17 cellular contexts compared by ENCODE assay signal in genomic region chr14:101078892-101079221, GRCh38.
DNase-seq lines count a peak whose midpoint lies in the region; ATAC-seq, FAIRE-seq and TF ChIP-seq lines count a peak whose summit lies in the region.
"Had no signal": no experiment of that assay in that cellular context is flagged by ENCODE, and none has a peak within 500 bp of the region (broad histone marks: within the 10 kb centered on the region; RNA-seq: fewer than 3 reads in every experiment).

No MANE protein-coding gene starts in this region.

- H3K56ac ChIP-seq in H1 (replicated peaks; ENCODE audit: insufficient read length, low read depth, low read length) = no peak overlapping the region

- FAIRE-seq in H1 (lab: Jason Lieb, UNC) = no peak
- FAIRE-seq: HepG2 had no signal

- TF ChIP-seq RAD21 in H1 (IDR thresholded peaks at IDR 0.05 in 1 of 2, conservative IDR thresholded peaks at IDR 0.05 in 1 of 2; ENCODE audit: low read depth in 2 of 2, low read length in 2 of 2) = no peak

- peak overlapping the region; percentile 84; the same call in 1 of the 2 replicates for H2BK12ac ChIP-seq in H1 (ENCODE audit: low read depth, low read length)

- H3K4me3 ChIP-seq in DND-41 (ENCODE audit: low read depth in 1 of 2, low read length in 2 of 2) (no peak overlapping the region), H1 (ENCODE audit: extremely low read depth in 1 of 4, insufficient read depth in 2 of 4, low read depth in 3 of 4, low read length in 4 of 4) (no peak overlapping the region)
- H3K4me3 ChIP-seq: MG63 had no signal

- H3K9ac ChIP-seq in DND-41 (ENCODE audit: low read depth, low read length) (no peak overlapping the region), H1 (replicated peaks in 1 of 4; ENCODE audit: extremely low read depth in 1 of 4, low read depth in 3 of 4, low read length in 3 of 4) (no peak overlapping the region)

- no peak overlapping the region for H2BK20ac ChIP-seq in H1 (ENCODE audit: low read length)

- H3K27ac ChIP-seq in DND-41 (ENCODE audit: low read length) (no peak overlapping the region), H1 (ENCODE audit: low read depth, low read length) (no peak overlapping the region)

- no peaks in the 10 kb centered on the region for H3K36me3 ChIP-seq in DND-41 (ENCODE audit: insufficient read depth, low read length)
- no peaks in the 10 kb centered on the region for H3K36me3 ChIP-seq in H1 (ENCODE audit: control insufficient read depth in 2 of 4, insufficient read depth in 4 of 4, low read length in 3 of 4)
- H3K36me3 ChIP-seq: MG63 had no signal

- no peak overlapping the region for H4K5ac ChIP-seq in H1 (ENCODE audit: insufficient read length, low read depth, low read length)

- peak; percentile 40 for DNase-seq in activated CD8-positive, alpha-beta memory T cell treated with anti-CD3 and anti-CD28 coated beads for 24 hours
- DNase-seq in activated CD8-positive, alpha-beta memory T cell treated with anti-CD3 and anti-CD28 coated beads, Interleukin-2, amount 50 U/mL, for 48 hours = no peak
- DNase-seq in DND-41 = peak; percentile 14
- no peak for DNase-seq in H1 (ENCODE audit: low read depth in 1 of 2, low spot score in 2 of 2)
- peak; percentile 2 for DNase-seq in stimulated activated CD8-positive, alpha-beta memory T cell treated with anti-CD3 and anti-CD28 coated beads, Interleukin-4, amount 100 ng/mL, for 48 hours
- no peak for DNase-seq in NCI-H1694 treated with DMSO at 0.1 percent for 48 hours (lab: John Stamatoyannopoulos, UW)
- no peak for DNase-seq in cerebellum (ENCODE audit: low spot score)
- DNase-seq: CD4-positive, alpha-beta memory T cell; HFFc6; MG63; NCI-H1105 treated with DMSO at 0.1 percent for 48 hours; NCI-H2029 treated with DMSO at 0.1 percent for 48 hours; NCI-H2227 treated with DMSO at 0.1 percent for 48 hours; NCI-H526 treated with DMSO at 0.1 percent for 48 hours had no signal

- no peak overlapping the region for H3K4ac ChIP-seq in H1 (replicated peaks; ENCODE audit: insufficient read length, low read depth, low read length)

- H3K4me1 ChIP-seq in DND-41 (ENCODE audit: insufficient read depth, low read length) = no peaks in the 10 kb centered on the region; the same call in 1 of the 2 replicates
- H3K4me1 ChIP-seq in H1 (replicated peaks in 1 of 4; ENCODE audit: control insufficient read depth in 3 of 4, insufficient read depth in 4 of 4, low read length in 3 of 4) = peaks cover 5 to 14% (median 12%) of the 10 kb centered on the region in 4 experiments

- no peak overlapping the region for H2BK15ac ChIP-seq in H1 (ENCODE audit: low read length)

- TF ChIP-seq CTCF in DND-41 (IDR thresholded peaks at IDR 0.05; ENCODE audit: borderline replicate concordance, extremely low read depth, low read length, poor library complexity, severe bottlenecking) (no peak), H1 (IDR thresholded peaks at IDR 0.05; ENCODE audit: control extremely low read depth in 1 of 3, insufficient read depth in 1 of 3, low read depth in 1 of 3, low read length in 3 of 3) (no peak)

- POLR2A ChIA-PET in H1 (lab: Charles Lee; ENCODE audit: partially characterized antibody) = no interaction called here

- H3K23me2 ChIP-seq in H1 (ENCODE audit: low read depth, low read length) = peaks cover 5% of the 10 kb centered on the region; the same call in 1 of the 2 replicates

- no peak overlapping the region for H2AK5ac ChIP-seq in H1 (ENCODE audit: low read depth, low read length)

- no peaks in the 10 kb centered on the region for H3K79me1 ChIP-seq in H1 (ENCODE audit: low read depth, low read length)

- TF ChIP-seq POLR2A in H1 (IDR thresholded peaks at IDR 0.05; ENCODE audit: control extremely low read depth in 1 of 2, low read depth in 2 of 2, low read length in 2 of 2) = no peak

- H4K91ac ChIP-seq in H1 (replicated peaks; ENCODE audit: insufficient read length, low read length) = peak overlapping the region; percentile 65

- H3K18ac ChIP-seq in H1 (ENCODE audit: extremely low read depth, low read length) = no peak overlapping the region

- H2BK120ac ChIP-seq in H1 (replicated peaks; ENCODE audit: low read depth, low read length) = no peak overlapping the region

- H3K9me3 ChIP-seq in DND-41 (ENCODE audit: insufficient read depth, low read length, severe bottlenecking) = no peaks in the 10 kb centered on the region
- no peaks in the 10 kb centered on the region for H3K9me3 ChIP-seq in H1 (ENCODE audit: insufficient read depth in 2 of 2, low read depth in 1 of 2, low read length in 1 of 2)
- H3K9me3 ChIP-seq: MG63 had no signal

- CTCF ChIA-PET in H1 (lab: Charles Lee; ENCODE audit: partially characterized antibody) = interaction anchor here (1.6 kb wide), 1 partner anchor 25 kb away, joined by 3 read pairs; no protein-coding TSS in a partner anchor

- TF ChIP-seq EP300 in H1 (IDR thresholded peaks at IDR 0.05; ENCODE audit: borderline replicate concordance in 1 of 2, low read depth in 2 of 2, low read length in 2 of 2) = no peak

- H3K79me2 ChIP-seq in DND-41 (ENCODE audit: insufficient read depth, low read length) (no peaks in the 10 kb centered on the region), H1 (ENCODE audit: control insufficient read depth in 1 of 2, insufficient read depth in 2 of 2, low read length in 2 of 2) (no peaks in the 10 kb centered on the region)

- no peak overlapping the region for H3K4me2 ChIP-seq in DND-41 (ENCODE audit: insufficient read depth, low read length)
- H3K4me2 ChIP-seq in H1 (ENCODE audit: insufficient read depth in 1 of 2, low read depth in 2 of 2, low read length in 2 of 2) = no peak overlapping the region; a peak in 1 of 4 replicates
- H3K4me2 ChIP-seq: GM23338 had no signal

- H4K20me1 ChIP-seq in DND-41 (ENCODE audit: insufficient read depth, low read length) (no peaks in the 10 kb centered on the region), H1 (replicated peaks in 1 of 2; ENCODE audit: control insufficient read depth in 1 of 2, insufficient read depth in 2 of 2, low read length in 2 of 2) (no peaks in the 10 kb centered on the region)

- H2AFZ ChIP-seq in DND-41 (ENCODE audit: low read depth, low read length) (no peak overlapping the region), H1 (ENCODE audit: low read length) (no peak overlapping the region)
- H2AFZ ChIP-seq: GM23338 had no signal

- 88% methylated on average over 8 of the region's 9 CpGs; no CpG with 5 or more reads in 1 of the 2 experiments for WGBS in H1 (ENCODE audit: extremely low coverage in 1 of 2, insufficient coverage in 1 of 2, insufficient read length in 1 of 2, insufficient replicate concordance in 2 of 2, low coverage in 1 of 2, low lambda C conversion rate in 2 of 2, missing lambda C conversion rate in 1 of 2), 2 experiments

- no peak overlapping the region for H3K14ac ChIP-seq in H1 (ENCODE audit: insufficient read length)

- H2BK5ac ChIP-seq in H1 (ENCODE audit: low read depth, low read length) = no peak overlapping the region

- peaks cover 4% of the 10 kb centered on the region for H3K27me3 ChIP-seq in DND-41 (ENCODE audit: insufficient read depth, low read length, poor library complexity)
- H3K27me3 ChIP-seq in H1 (replicated peaks in 1 of 4; ENCODE audit: control insufficient read depth in 3 of 4, extremely low read depth in 1 of 4, insufficient read depth in 3 of 4, low read length in 3 of 4) = peaks cover 0 to 12% (median 7%) of the 10 kb centered on the region in 4 experiments; a peak in 5 of 7 replicates
- H3K27me3 ChIP-seq: MG63 had no signal

- H3K23ac ChIP-seq in H1 (ENCODE audit: insufficient read length) = no peak overlapping the region

- ATAC-seq in DND-41 (ENCODE audit: insufficient read depth, low read depth) = no peak
- ATAC-seq in GM18907 (IDR thresholded peaks at IDR 0.05; ENCODE audit: unreplicated experiment) = no peak
- ATAC-seq: GM23338, HepG2 had no signal

- no peak overlapping the region for H4K8ac ChIP-seq in H1 (ENCODE audit: extremely low read depth, insufficient read depth, low read length)

TF ChIP-seq in H1, 55 proteins besides CTCF, POLR2A, EP300 and RAD21:
- no peak for TF ChIP-seq SUZ12 (IDR thresholded peaks at IDR 0.05; ENCODE audit: low read length)
- TF ChIP-seq NANOG (IDR thresholded peaks at IDR 0.05; ENCODE audit: insufficient read depth, low read depth, low read length, poor library complexity, severe bottlenecking) = no peak

Comparison
In these comparisons a context has a peak if more than half of its experiments do, and no peak if none do; other contexts are left out.
1. DNase-seq: peak in activated CD8-positive, alpha-beta memory T cell treated with anti-CD3 and anti-CD28 coated beads for 24 hours (single experiment), DND-41 (single experiment) and stimulated activated CD8-positive, alpha-beta memory T cell treated with anti-CD3 and anti-CD28 coated beads, Interleukin-4, amount 100 ng/mL, for 48 hours (single experiment); none in activated CD8-positive, alpha-beta memory T cell treated with anti-CD3 and anti-CD28 coated beads, Interleukin-2, amount 50 U/mL, for 48 hours (single experiment), H1 (0 of 2), NCI-H1694 treated with DMSO at 0.1 percent for 48 hours (single experiment) and cerebellum (single experiment).